Comparison of ENCODE assay signal across 8 cellular contexts in the genomic region with DNA sequence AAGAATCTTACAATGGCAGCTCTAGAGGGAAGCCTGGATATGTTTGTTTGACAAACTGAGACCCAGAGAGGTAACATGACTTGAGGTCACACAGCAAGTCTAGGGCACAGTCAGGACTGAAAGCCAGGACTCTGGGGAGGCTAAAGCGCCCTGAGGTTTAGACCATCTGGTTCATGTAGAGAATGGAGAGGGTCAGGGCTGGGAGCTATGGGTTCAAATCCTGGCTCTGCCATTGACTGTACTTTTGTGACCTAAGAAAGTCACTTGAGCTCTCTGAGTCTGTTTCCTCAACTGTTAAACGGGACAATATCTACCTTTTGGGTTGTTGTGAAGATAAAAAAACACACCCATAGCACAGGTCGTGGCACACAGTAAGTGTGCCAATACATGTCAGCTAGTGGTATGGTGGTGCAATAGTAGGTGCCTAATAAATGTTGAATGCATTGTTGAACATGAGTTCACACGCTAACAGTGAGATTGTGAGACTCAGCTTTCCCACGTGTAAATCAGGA. TPM values are rescaled to one million over a fixed set of nuclear protein-coding genes. Genes with fewer than 3 reads are reported as not detected.
A peak's percentile ranks its signal among the peaks of the same experiment; 100 is the strongest.
DNase-seq lines count a peak whose midpoint lies in the region; ATAC-seq, FAIRE-seq and TF ChIP-seq lines count a peak whose summit lies in the region.

No MANE protein-coding gene starts in this region.

- FAIRE-seq in D721Med (lab: Jason Lieb, UNC) = no peak
- FAIRE-seq in HTR-8/SVneo (lab: Jason Lieb, UNC) = no peak

- CTCF ChIA-PET in activated naive CD4-positive, alpha-beta T cell treated with anti-CD3 and anti-CD28 coated beads, Interleukin-2, amount 10 ng/mL, durations not matched to agents 7 days and 5 days (lab: Charles Lee) = interaction anchor here (0.6 to 6.1 kb wide), 6 partner anchors 67 to 391 kb away, joined by 3 to 53 read pairs (median 5); no protein-coding TSS in a partner anchor

- no peaks in the 10 kb centered on the region for H3K9me3 Mint-ChIP-seq in activated naive CD4-positive, alpha-beta T cell treated with anti-CD3 and anti-CD28 coated beads, Interleukin-2, amount 10 ng/mL, durations not matched to agents 7 days and 5 days
- H3K9me3 Mint-ChIP-seq in memory B cell (no peaks in the 10 kb centered on the region), type B pancreatic cell (no peaks in the 10 kb centered on the region)

- peak overlapping the region; percentile 97 for H3K4me3 Mint-ChIP-seq in activated naive CD4-positive, alpha-beta T cell treated with anti-CD3 and anti-CD28 coated beads, Interleukin-2, amount 10 ng/mL, durations not matched to agents 7 days and 5 days
- H3K4me3 Mint-ChIP-seq in memory B cell (peak overlapping the region; percentile 95), type B pancreatic cell (peak overlapping the region; percentile 97)

- no peaks in the 10 kb centered on the region for H3K36me3 Mint-ChIP-seq in activated naive CD4-positive, alpha-beta T cell treated with anti-CD3 and anti-CD28 coated beads, Interleukin-2, amount 10 ng/mL, durations not matched to agents 7 days and 5 days
- H3K36me3 Mint-ChIP-seq in memory B cell (no peaks in the 10 kb centered on the region), type B pancreatic cell (no peaks in the 10 kb centered on the region)

- peaks cover 40% of the 10 kb centered on the region for H3K4me1 Mint-ChIP-seq in activated naive CD4-positive, alpha-beta T cell treated with anti-CD3 and anti-CD28 coated beads, Interleukin-2, amount 10 ng/mL, durations not matched to agents 7 days and 5 days
- H3K4me1 Mint-ChIP-seq in memory B cell = peaks cover 19% of the 10 kb centered on the region
- peaks cover 38% of the 10 kb centered on the region for H3K4me1 Mint-ChIP-seq in type B pancreatic cell (ENCODE audit: unreplicated experiment)

- in situ Hi-C loops in astrocyte of the spinal cord (cut with HindIII; ENCODE audit: low sequenced_read_pairs) = no loop called here

- TF ChIP-seq CTCF in astrocyte of the spinal cord (IDR thresholded peaks at IDR 0.05; ENCODE audit: low read depth, low read length) (no peak), type B pancreatic cell (conservative IDR thresholded peaks at IDR 0.05) (no peak), D721Med (IDR thresholded peaks at IDR 0.05; ENCODE audit: insufficient read depth, missing control alignments) (no peak)

- H3K4me3 ChIP-seq in astrocyte of the spinal cord (ENCODE audit: low read depth, low read length) = peak overlapping the region; percentile 85

- no peak for ATAC-seq in memory B cell (ENCODE audit: low read depth)

- no peak for DNase-seq in activated naive CD4-positive, alpha-beta T cell treated with anti-CD3 and anti-CD28 coated beads, Interleukin-2, amount 10 ng/mL, durations not matched to agents 7 days and 5 days
- no peak for DNase-seq in activated naive CD4-positive, alpha-beta T cell treated with anti-CD3 and anti-CD28 coated beads, Interleukin-2, amount 50 U/mL, for 16 hours
- DNase-seq in astrocyte of the spinal cord (ENCODE audit: low read depth, low spot score) (no peak), memory B cell (ENCODE audit: low spot score in 2 of 2) (no peak), type B pancreatic cell (ENCODE audit: extremely low spot score, unreplicated experiment) (no peak), D721Med (ENCODE audit: insufficient read length, low spot score) (no peak), inferior parietal cortex (ENCODE audit: extremely low spot score) (no peak), HTR-8/SVneo (ENCODE audit: insufficient read length, low spot score) (no peak)

- peak overlapping the region; percentile 90 for H3K27ac Mint-ChIP-seq in activated naive CD4-positive, alpha-beta T cell treated with anti-CD3 and anti-CD28 coated beads, Interleukin-2, amount 10 ng/mL, durations not matched to agents 7 days and 5 days
- H3K27ac Mint-ChIP-seq in memory B cell (peak overlapping the region; percentile 99), type B pancreatic cell (peak overlapping the region; percentile 100)

- peaks cover 52% of the 10 kb centered on the region for H3K27me3 Mint-ChIP-seq in activated naive CD4-positive, alpha-beta T cell treated with anti-CD3 and anti-CD28 coated beads, Interleukin-2, amount 10 ng/mL, durations not matched to agents 7 days and 5 days
- H3K27me3 Mint-ChIP-seq in memory B cell (peaks cover 8% of the 10 kb centered on the region), type B pancreatic cell (peaks cover 7% of the 10 kb centered on the region)

RNA-seq across cellular contexts. Expression of a gene that starts 1.0 kb away (rescaled TPM):
- 39.6 and 60.7 TPM in 2 replicates for total RNA-seq in type B pancreatic cell (ENCODE audit: low replicate concordance)

RNA-seq across cellular contexts. Expression of a gene that starts 26.2 kb away (rescaled TPM):
- 41.5 and 46.2 TPM in 2 replicates for total RNA-seq in type B pancreatic cell (ENCODE audit: low replicate concordance)
